Comparison of ENCODE assay signal across 1 cellular context in genomic region chr17:72523491-72523890, GRCh38.
TF ChIP-seq lines count a peak whose summit lies in the region.

No MANE protein-coding gene starts in this region.

TF ChIP-seq in GM23338, 12 proteins besides CTCF, POLR2A, EP300 and RAD21 (continued from another document):
- no peak for TF ChIP-seq ZNF462 (CRISPR knock-in tag; IDR thresholded peaks at IDR 0.05)
